Comparison of ENCODE assay signal across 15 cellular contexts in genomic region chr18:10304853-10305252, GRCh38.
DNase-seq lines count a peak whose midpoint lies in the region; ATAC-seq, FAIRE-seq and TF ChIP-seq lines count a peak whose summit lies in the region.
"Had no signal": no experiment of that assay in that cellular context is flagged by ENCODE, and none has a peak within 500 bp of the region (broad histone marks: within the 10 kb centered on the region; RNA-seq: fewer than 3 reads in every experiment).

No MANE protein-coding gene starts in this region.

- H3K27ac ChIP-seq in HepG2 (ENCODE audit: extremely low read length, insufficient read depth, low read length) (no peak overlapping the region), right lobe of liver (no peak overlapping the region), ascending aorta (no peak overlapping the region)
- H3K27ac ChIP-seq: brain microvascular endothelial cell, Peyer's patch, VCaP had no signal

- H3K4me3 Mint-ChIP-seq in glutamatergic neuron (ENCODE audit: unreplicated experiment), result no peak overlapping the region
- H3K4me3 Mint-ChIP-seq: stimulated activated naive CD8-positive, alpha-beta T cell treated with anti-CD3 and anti-CD28 coated beads, Interleukin-15, amount 100 ng/mL, for 72 hours had no signal

- TF ChIP-seq RAD21 in HepG2 (CRISPR knock-in tag; IDR thresholded peaks at IDR 0.05), result no peak

- H3K27me3 ChIP-seq in HepG2 (ENCODE audit: control insufficient read depth in 1 of 2, insufficient read depth in 2 of 2, low read length in 2 of 2) (no peaks in the 10 kb centered on the region), right lobe of liver (no peaks in the 10 kb centered on the region), adipocyte (replicated peaks; ENCODE audit: control insufficient read depth, insufficient read depth, low read length) (no peaks in the 10 kb centered on the region), ascending aorta (no peaks in the 10 kb centered on the region)
- H3K27me3 ChIP-seq: brain microvascular endothelial cell, Peyer's patch had no signal

- FAIRE-seq in HepG2 (lab: Jason Lieb, UNC), result no peak

- 0% methylated on average over 3 of the region's 3 CpGs for WGBS in HepG2 (ENCODE audit: low lambda C conversion rate)
- WGBS in right lobe of liver (ENCODE audit: insufficient coverage, low coverage, low lambda C conversion rate, missing lambda C conversion rate), result 31% methylated on average over 2 of the region's 3 CpGs

- intact Hi-C loops in HepG2 (cut with micrococcal nuclease; ENCODE audit: unreplicated experiment) (no loop called here), right lobe of liver (cut with DNase I) (no loop called here), ascending aorta (cut with DNase I) (no loop called here)

- TF ChIP-seq EP300 in HepG2 (IDR thresholded peaks at IDR 0.05; ENCODE audit: low read depth in 2 of 2, low read length in 2 of 2) (no peak), HepG2 (CRISPR knock-in tag; IDR thresholded peaks at IDR 0.05; ENCODE audit: borderline replicate concordance) (no peak)

- H3K4me3 ChIP-seq in HepG2 (replicated peaks in 1 of 3; ENCODE audit: insufficient read depth in 1 of 3, low read depth in 2 of 3, low read length in 3 of 3), result no peak overlapping the region
- no peak overlapping the region for H3K4me3 ChIP-seq in right lobe of liver
- H3K4me3 ChIP-seq in adipocyte (ENCODE audit: low read length), result peak overlapping the region; percentile 2
- H3K4me3 ChIP-seq in ascending aorta, result no peak overlapping the region
- H3K4me3 ChIP-seq: Peyer's patch had no signal

- ATAC-seq in HepG2, result no peak
- no peak for ATAC-seq in right lobe of liver
- no peak for ATAC-seq in HG03457 (IDR thresholded peaks at IDR 0.05; ENCODE audit: unreplicated experiment)
- no peak for ATAC-seq in HG03039 (IDR thresholded peaks at IDR 0.05; ENCODE audit: unreplicated experiment)
- ATAC-seq: stimulated activated naive CD8-positive, alpha-beta T cell treated with anti-CD3 and anti-CD28 coated beads, Interleukin-15, amount 100 ng/mL, for 72 hours had no signal

- TF ChIP-seq CTCF in HepG2 (CRISPR knock-in tag; IDR thresholded peaks at IDR 0.05), result no peak
- no peak for TF ChIP-seq CTCF in right lobe of liver (IDR thresholded peaks at IDR 0.05)
- TF ChIP-seq CTCF in glutamatergic neuron (IDR thresholded peaks at IDR 0.05; ENCODE audit: partially characterized antibody, unreplicated experiment), result no peak
- TF ChIP-seq CTCF in GM10248 (IDR thresholded peaks at IDR 0.05; ENCODE audit: control extremely low read depth, extremely low read depth, low read depth, missing control alignments), result no peak
- TF ChIP-seq CTCF in ascending aorta (IDR thresholded peaks at IDR 0.05), result no peak

- peaks cover 14% of the 10 kb centered on the region for H3K9me3 Mint-ChIP-seq in glutamatergic neuron (ENCODE audit: unreplicated experiment)
- H3K9me3 Mint-ChIP-seq: stimulated activated naive CD8-positive, alpha-beta T cell treated with anti-CD3 and anti-CD28 coated beads, Interleukin-15, amount 100 ng/mL, for 72 hours had no signal

- H3K36me3 ChIP-seq in HepG2 (replicated peaks in 1 of 2; ENCODE audit: control insufficient read depth in 1 of 2, insufficient read depth in 2 of 2, low read length in 2 of 2) (no peaks in the 10 kb centered on the region), right lobe of liver (no peaks in the 10 kb centered on the region), adipocyte (ENCODE audit: control insufficient read depth, insufficient read depth, low read length, severe bottlenecking) (no peaks in the 10 kb centered on the region), ascending aorta (no peaks in the 10 kb centered on the region)
- H3K36me3 ChIP-seq: brain microvascular endothelial cell, Peyer's patch had no signal

- CTCF ChIA-PET in HepG2 (lab: Yijun Ruan, JAX; ENCODE audit: low intra/inter-chr PET ratio, low total read pairs), result no interaction called here
- CTCF ChIA-PET in GM10248 (lab: Yijun Ruan, JAX), result no interaction called here

- no TSS peak for BruUV-seq in HepG2 (replicated peaks; lab: Mats Ljungman, UMichigan)

- no peak overlapping the region for H2AFZ ChIP-seq in HepG2 (ENCODE audit: low read length)

- TF ChIP-seq POLR2A in HepG2 (IDR thresholded peaks at IDR 0.05; ENCODE audit: insufficient read depth in 1 of 2, low read depth in 2 of 2, low read length in 2 of 2), result no peak
- TF ChIP-seq POLR2A in right lobe of liver (IDR thresholded peaks at IDR 0.05), result no peak

- no peak for DNase-seq in HepG2 (ENCODE audit: low spot score)
- no peak for DNase-seq in right lobe of liver
- peak; percentile 82 for DNase-seq in adipocyte (ENCODE audit: low read depth)
- DNase-seq in glutamatergic neuron, result no peak
- DNase-seq in GM10248 (ENCODE audit: extremely low spot score), result no peak
- no peak for DNase-seq in ascending aorta (ENCODE audit: low spot score in 2 of 2)
- DNase-seq: activated T-cell treated with anti-CD3 and anti-CD28 coated beads, Interleukin-2, amount 50 U/mL, for 48 hours; brain microvascular endothelial cell; NCI-H1930; Peyer's patch; stimulated activated CD4-positive, alpha-beta T cell treated with anti-CD3 and anti-CD28 coated beads, Interleukin-2, amount 100 ng/mL, for 48 hours; stimulated activated naive CD8-positive, alpha-beta T cell treated with anti-CD3 and anti-CD28 coated beads, Interleukin-15, amount 100 ng/mL, for 72 hours had no signal

- peaks cover 5% of the 10 kb centered on the region for H3K36me3 Mint-ChIP-seq in glutamatergic neuron (ENCODE audit: unreplicated experiment)

- no peaks in the 10 kb centered on the region for H4K20me1 ChIP-seq in HepG2 (ENCODE audit: insufficient read depth, low read length)

- peaks cover 8% of the 10 kb centered on the region; the same call in 1 of the 2 replicates for H3K4me1 ChIP-seq in HepG2 (ENCODE audit: insufficient read depth, low read length)
- no peaks in the 10 kb centered on the region for H3K4me1 ChIP-seq in right lobe of liver
- H3K4me1 ChIP-seq in adipocyte (ENCODE audit: control insufficient read depth, insufficient read depth, low read length), result peaks cover 21% of the 10 kb centered on the region
- H3K4me1 ChIP-seq in ascending aorta, result no peaks in the 10 kb centered on the region
- H3K4me1 ChIP-seq: Peyer's patch had no signal

- H3K9me3 ChIP-seq in HepG2 (ENCODE audit: low read length), result no peaks in the 10 kb centered on the region
- no peaks in the 10 kb centered on the region for H3K9me3 ChIP-seq in right lobe of liver
- no peaks in the 10 kb centered on the region for H3K9me3 ChIP-seq in adipocyte (ENCODE audit: control insufficient read depth, low read length)
- no peaks in the 10 kb centered on the region for H3K9me3 ChIP-seq in ascending aorta
- H3K9me3 ChIP-seq: Peyer's patch had no signal

- peak overlapping the region; percentile 31 for H3K27ac Mint-ChIP-seq in glutamatergic neuron (ENCODE audit: unreplicated experiment)
- H3K27ac Mint-ChIP-seq: stimulated activated naive CD8-positive, alpha-beta T cell treated with anti-CD3 and anti-CD28 coated beads, Interleukin-15, amount 100 ng/mL, for 72 hours had no signal

- in situ Hi-C loops in HepG2 (cut with HindIII; ENCODE audit: extremely low pct_ligation_motif_present, low pct_unique_long_range_greater_than_20kb), result no loop called here

- no peak overlapping the region for H3K4me2 ChIP-seq in HepG2 (ENCODE audit: low read depth, low read length)

- H3K9ac ChIP-seq in HepG2 (ENCODE audit: insufficient read depth, low read depth, low read length) (no peak overlapping the region), adipocyte (ENCODE audit: low read length) (peak overlapping the region; percentile 47)

- POLR2A ChIA-PET in HepG2 (lab: Yijun Ruan, JAX) (no interaction called here), GM10248 (lab: Yijun Ruan, JAX) (no interaction called here)

- peaks cover 29% of the 10 kb centered on the region for H3K4me1 Mint-ChIP-seq in glutamatergic neuron (ENCODE audit: low read depth, unreplicated experiment)
- H3K4me1 Mint-ChIP-seq: stimulated activated naive CD8-positive, alpha-beta T cell treated with anti-CD3 and anti-CD28 coated beads, Interleukin-15, amount 100 ng/mL, for 72 hours had no signal

- H3K79me2 ChIP-seq in HepG2 (ENCODE audit: insufficient read depth, low read length), result no peaks in the 10 kb centered on the region

- peaks cover 2% of the 10 kb centered on the region for H3K27me3 Mint-ChIP-seq in glutamatergic neuron (ENCODE audit: unreplicated experiment)
- H3K27me3 Mint-ChIP-seq: stimulated activated naive CD8-positive, alpha-beta T cell treated with anti-CD3 and anti-CD28 coated beads, Interleukin-15, amount 100 ng/mL, for 72 hours had no signal

TF ChIP-seq in HepG2, 621 proteins besides CTCF, POLR2A, EP300 and RAD21:
- TF ChIP-seq CEBPB (IDR thresholded peaks at IDR 0.05; ENCODE audit: borderline replicate concordance, low read depth, low read length) (peak; percentile 30; the same call in 1 of the 2 replicates), HCFC1 (IDR thresholded peaks at IDR 0.05; ENCODE audit: low read depth, low read length) (no peak)
